8 cellular contexts compared by ENCODE assay signal in the genomic region with DNA sequence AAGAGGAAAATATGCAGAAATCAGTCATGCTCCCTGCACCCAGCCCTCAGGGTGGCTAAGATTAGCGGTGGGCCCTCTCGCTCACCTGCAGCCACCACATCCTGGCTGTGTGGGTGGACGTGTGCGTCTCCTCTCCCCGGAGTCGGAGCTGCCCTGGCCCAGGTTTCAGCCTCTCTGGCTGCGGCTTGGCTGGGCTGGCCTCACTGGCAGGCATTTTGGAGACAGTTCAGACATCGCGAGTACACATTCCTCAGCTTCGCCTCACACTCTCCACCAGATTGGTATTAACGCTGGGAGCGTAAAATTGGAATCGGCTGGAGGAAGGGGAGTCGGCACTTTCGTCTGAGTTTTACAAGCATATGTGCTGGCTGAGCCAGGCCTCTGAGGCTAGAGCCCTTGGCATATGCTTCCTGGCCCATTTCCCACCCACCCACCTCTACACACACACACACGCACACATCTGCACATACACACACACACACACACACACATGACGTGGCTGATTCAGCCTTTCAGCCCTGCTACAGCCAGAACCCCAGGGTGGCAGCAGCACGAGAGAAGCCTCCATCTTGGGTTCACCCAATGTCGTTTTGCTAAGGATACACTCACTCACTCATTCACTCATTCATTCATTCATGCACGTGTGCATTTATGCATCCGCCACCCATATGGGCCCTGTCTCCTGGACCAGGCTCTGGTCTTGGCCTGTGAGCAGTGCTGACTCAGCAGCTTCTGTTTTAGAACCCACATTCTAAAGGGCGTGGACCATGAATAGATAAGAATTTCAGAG. TPM values are rescaled to one million over a fixed set of nuclear protein-coding genes. Genes with fewer than 3 reads are reported as not detected.
DNase-seq lines count a peak whose midpoint lies in the region; ATAC-seq, FAIRE-seq and TF ChIP-seq lines count a peak whose summit lies in the region.

No MANE protein-coding gene starts in this region.

- no peak for TF ChIP-seq RAD21 in K562 (CRISPR knock-in tag; conservative IDR thresholded peaks at IDR 0.05 in 1 of 2, IDR thresholded peaks at IDR 0.05 in 1 of 2)

- no peaks in the 10 kb centered on the region for H3K79me2 ChIP-seq in K562 (ENCODE audit: control insufficient read depth, insufficient read depth, low read length)

- H3K4me3 ChIP-seq in K562: no peak overlapping the region

- TF ChIP-seq POLR2A in K562 (conservative IDR thresholded peaks at IDR 0.05): no peak

- no peak for TF ChIP-seq EP300 in K562 (IDR thresholded peaks at IDR 0.05; ENCODE audit: low read length)

- H3K4me2 ChIP-seq in K562 (ENCODE audit: insufficient read depth, low read length): peak overlapping the region; percentile 48

- no TSS peak for BruUV-seq in K562 (replicated peaks; lab: Mats Ljungman, UMichigan)

- FAIRE-seq in K562 (lab: Jason Lieb, UNC): peak; percentile 61

- no peaks in the 10 kb centered on the region for H3K36me3 ChIP-seq in K562 (ENCODE audit: control insufficient read depth, insufficient read depth, low read length)

- H3K9ac ChIP-seq in K562 (ENCODE audit: insufficient read depth in 1 of 2, low read depth in 2 of 2, low read length in 2 of 2): peak overlapping the region in 1 of 2 experiments; percentile 75; a peak in 2 of 4 replicates

- H2AFZ ChIP-seq in K562 (ENCODE audit: low read depth, low read length): peak overlapping the region; percentile 75

- in situ Hi-C loops in K562 (cut with MboI): no loop called here

- no peaks in the 10 kb centered on the region for H3K9me3 ChIP-seq in K562 (replicated peaks; ENCODE audit: control insufficient read depth, insufficient read depth, low read depth, low read length)

- H3K4me1 ChIP-seq in K562 (replicated peaks in 1 of 2; ENCODE audit: control insufficient read depth in 2 of 2, insufficient read depth in 2 of 2, low read length in 2 of 2): peaks cover 9 to 22% of the 10 kb centered on the region in 2 experiments

- CTCF ChIA-PET in K562 (lab: Yijun Ruan, JAX; ENCODE audit: low intra/inter-chr PET ratio): no interaction called here

- intact Hi-C loops in K562 (cut with micrococcal nuclease): no loop called here

- DNase-seq in K562 (ENCODE audit: extremely low read depth in 1 of 4, low spot score in 3 of 4): peak; percentile 68 to 79 (median 78)
- peak; percentile 27 for DNase-seq in omental fat pad (ENCODE audit: low spot score)
- no peak for DNase-seq in ureter (ENCODE audit: low spot score)
- DNase-seq in NCI-H146 (lab: John Stamatoyannopoulos, UW): no peak
- DNase-seq in retina: no peak
- no peak for DNase-seq in amniotic stem cell (lab: John Stamatoyannopoulos, UW)

- no peaks in the 10 kb centered on the region for H3K9me1 ChIP-seq in K562 (ENCODE audit: control insufficient read depth, insufficient read depth, low read length)

- H4K20me1 ChIP-seq in K562 (replicated peaks; ENCODE audit: control insufficient read depth, insufficient read depth, low read length): no peaks in the 10 kb centered on the region

- WGBS in K562 (ENCODE audit: insufficient coverage, low coverage, missing lambda C conversion rate): 71% methylated on average over 20 of the region's 22 CpGs

- peak; percentile 68 for ATAC-seq in GM19023 (IDR thresholded peaks at IDR 0.05; ENCODE audit: unreplicated experiment)
- peak; percentile 64 for ATAC-seq in HG03196 (IDR thresholded peaks at IDR 0.05; ENCODE audit: unreplicated experiment)
- peak; percentile 84 for ATAC-seq in K562
- ATAC-seq in omental fat pad (ENCODE audit: low FRiP score): peak; percentile 85

- no peak overlapping the region; the same call in 2 of the 3 replicates for H3K27ac ChIP-seq in K562 (ENCODE audit: extremely low read depth, low read depth, low read length)

- no peak for TF ChIP-seq CTCF in K562 (IDR thresholded peaks at IDR 0.05 in 2 of 3, conservative IDR thresholded peaks at IDR 0.05 in 1 of 3; ENCODE audit: insufficient read depth in 2 of 3, low read depth in 1 of 3, low read length in 3 of 3)
- TF ChIP-seq CTCF in omental fat pad (IDR thresholded peaks at IDR 0.05): no peak

- H3K27me3 ChIP-seq in K562 (ENCODE audit: control insufficient read depth in 2 of 2, insufficient read depth in 2 of 2, low read length in 2 of 2): no peaks in the 10 kb centered on the region

- POLR2A ChIA-PET in K562 (lab: Yijun Ruan, JAX): interaction anchor here (1.2 kb wide), 1 partner anchor 10 kb away, joined by 3 read pairs; no protein-coding TSS in a partner anchor

TF ChIP-seq in K562, 482 proteins besides CTCF, POLR2A, EP300 and RAD21 (continues in another document):
- TF ChIP-seq, protein P1, sequence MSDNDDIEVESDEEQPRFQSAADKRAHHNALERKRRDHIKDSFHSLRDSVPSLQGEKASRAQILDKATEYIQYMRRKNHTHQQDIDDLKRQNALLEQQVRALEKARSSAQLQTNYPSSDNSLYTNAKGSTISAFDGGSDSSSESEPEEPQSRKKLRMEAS (CRISPR knock-in tag; IDR thresholded peaks at IDR 0.05): peak; percentile 42; the same call in 1 of the 2 replicates
- TF ChIP-seq PRPF4 (IDR thresholded peaks at IDR 0.05; ENCODE audit: insufficient read depth, low read depth, low read length, poor library complexity, severe bottlenecking): no peak
- no peak for TF ChIP-seq ZNF766 (CRISPR knock-in tag; conservative IDR thresholded peaks at IDR 0.05)
- peak; percentile 100 for TF ChIP-seq C11orf30 (IDR thresholded peaks at IDR 0.05; ENCODE audit: low read depth)
- no peak for TF ChIP-seq PHF20 (IDR thresholded peaks at IDR 0.05; ENCODE audit: partially characterized antibody)
- TF ChIP-seq L3MBTL2 (IDR thresholded peaks at IDR 0.05): peak; percentile 25; the same call in 1 of the 2 replicates
- TF ChIP-seq ZNF197 (CRISPR knock-in tag; IDR thresholded peaks at IDR 0.05; ENCODE audit: low read depth): no peak
- TF ChIP-seq ZNF24 (IDR thresholded peaks at IDR 0.05): peak; percentile 97
- peak; percentile 69; the same call in 1 of the 2 replicates for TF ChIP-seq BACH1 (tag; IDR thresholded peaks at IDR 0.05)
- TF ChIP-seq NR2C1 (IDR thresholded peaks at IDR 0.05): no peak
- no peak for TF ChIP-seq NR2C1 (tag; IDR thresholded peaks at IDR 0.05)
- no peak for TF ChIP-seq ZNF436 (CRISPR knock-in tag; IDR thresholded peaks at IDR 0.05)
- TF ChIP-seq, protein P2, sequence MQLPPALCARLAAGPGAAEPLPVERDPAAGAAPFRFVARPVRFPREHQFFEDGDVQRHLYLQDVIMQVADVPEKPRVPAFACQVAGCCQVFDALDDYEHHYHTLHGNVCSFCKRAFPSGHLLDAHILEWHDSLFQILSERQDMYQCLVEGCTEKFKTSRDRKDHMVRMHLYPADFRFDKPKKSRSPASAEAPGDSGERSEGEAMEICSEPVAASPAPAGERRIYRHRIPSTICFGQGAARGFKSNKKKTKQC (CRISPR knock-in tag; IDR thresholded peaks at IDR 0.05): no peak
- TF ChIP-seq ILK (tag; IDR thresholded peaks at IDR 0.05; ENCODE audit: borderline replicate concordance, low read depth): no peak
- TF ChIP-seq, protein P3, sequence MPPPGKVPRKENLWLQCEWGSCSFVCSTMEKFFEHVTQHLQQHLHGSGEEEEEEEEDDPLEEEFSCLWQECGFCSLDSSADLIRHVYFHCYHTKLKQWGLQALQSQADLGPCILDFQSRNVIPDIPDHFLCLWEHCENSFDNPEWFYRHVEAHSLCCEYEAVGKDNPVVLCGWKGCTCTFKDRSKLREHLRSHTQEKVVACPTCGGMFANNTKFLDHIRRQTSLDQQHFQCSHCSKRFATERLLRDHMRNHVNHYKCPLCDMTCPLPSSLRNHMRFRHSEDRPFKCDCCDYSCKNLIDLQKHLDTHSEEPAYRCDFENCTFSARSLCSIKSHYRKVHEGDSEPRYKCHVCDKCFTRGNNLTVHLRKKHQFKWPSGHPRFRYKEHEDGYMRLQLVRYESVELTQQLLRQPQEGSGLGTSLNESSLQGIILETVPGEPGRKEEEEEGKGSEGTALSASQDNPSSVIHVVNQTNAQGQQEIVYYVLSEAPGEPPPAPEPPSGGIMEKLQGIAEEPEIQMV (tag; conservative IDR thresholded peaks at IDR 0.05; ENCODE audit: low read depth): no peak
- peak; percentile 59 for TF ChIP-seq DPF2 (IDR thresholded peaks at IDR 0.05)
- no peak for TF ChIP-seq SRSF1 (IDR thresholded peaks at IDR 0.05; ENCODE audit: low read depth, low read length)
- TF ChIP-seq E2F6 (IDR thresholded peaks at IDR 0.05; ENCODE audit: borderline replicate concordance in 1 of 2, extremely low read depth in 1 of 2, insufficient read depth in 1 of 2, insufficient read length in 1 of 2, low read depth in 1 of 2, low read length in 1 of 2, poor library complexity in 1 of 2, severe bottlenecking in 1 of 2): peak in 1 of 2 experiments; percentile 6

RNA-seq across cellular contexts. Expression of gene BCAS4, which starts 42.9 kb away (rescaled TPM):
- total RNA-seq in K562 (2011; cell fraction: chromatin; rRNA removed; ENCODE audit: low replicate concordance): 2.3 and 2.5 TPM in 2 replicates
- 0.26 and 1.0 TPM in 2 replicates for total RNA-seq in K562 (2011; cell fraction: nucleolus; rRNA removed)
- 1.8 and 2.7 TPM in 2 replicates for total RNA-seq in K562 (2011; cell fraction: nucleoplasm; rRNA removed)
- total RNA-seq in K562 (2014; rRNA removed) (2.3 and 2.9 TPM in 2 replicates), K562 (2014; rRNA removed; fragmentation: Illumina TruSeq; extraction: Trizol) (0.47 and 0.64 TPM in 2 replicates), K562 (2015; rRNA removed; fragmentation: Illumina TruSeq; extraction: Trizol) (0.34 and 0.36 TPM in 2 replicates), K562 (2021) (1.5 and 2.0 TPM in 2 replicates), omental fat pad (1 to 10 TPM; 1.4 to 6.5 (median 3.1) TPM), ureter (12.2 TPM)
- polyA plus RNA-seq in K562 (2011; rRNA removed) (0.65 and 1.1 TPM in 2 replicates), K562 (2014; fragmentation: Illumina TruSeq; extraction: Trizol) (0.25 and 1.5 TPM in 2 replicates), K562 (2014; fragmentation: Nextera tagmentation; extraction: Ambion mirVana) (under 1 TPM; 0.15 to 0.20 TPM), K562 (2014; rRNA removed) (0.40 and 2.1 TPM in 2 replicates)
- 1.2 and 2.1 TPM in 2 replicates for polyA plus RNA-seq in K562 (2011; cell fraction: cytosol; rRNA removed)
- 0.27 and 0.70 TPM in 2 replicates for polyA plus RNA-seq in K562 (2011; cell fraction: nucleus; rRNA removed)
- polyA plus RNA-seq in K562 (2012): 0.87 and 1.4 TPM in 2 replicates
- 0.06 and 0.63 TPM in 2 replicates for polyA minus RNA-seq in K562 (2011; rRNA and poly(A)+ RNA removed)
- not detected in 2 replicates for polyA minus RNA-seq in K562 (2011; cell fraction: cytosol; rRNA and poly(A)+ RNA removed)
- 0.22 and 1.2 TPM in 2 replicates for polyA minus RNA-seq in K562 (2011; cell fraction: nucleus; rRNA and poly(A)+ RNA removed)

Comparison
In these comparisons a context has a peak if more than half of its experiments do, and no peak if none do; other contexts are left out.
1. DNase-seq: peak in K562 (4 of 4) and omental fat pad (single experiment); none in ureter (single experiment), NCI-H146 (single experiment), retina (single experiment) and amniotic stem cell (single experiment).
2. Peak in every context shown above with its lines, with median percentiles within 50 percentile points of each other: ATAC-seq.